Comparison of ENCODE assay signal across 1 cellular context in genomic region chr3:3180421-3180820, GRCh38.
TF ChIP-seq lines count a peak whose summit lies in the region.

No MANE protein-coding gene starts in this region.

TF ChIP-seq in SK-N-SH treated with all-trans-retinoic acid at 6 μM for 48 hours, 23 proteins besides CTCF, POLR2A, EP300 and RAD21 (continued from another document):
- no peak for TF ChIP-seq TSHZ2 (CRISPR knock-in tag; IDR thresholded peaks at IDR 0.05)
- TF ChIP-seq, protein P1, sequence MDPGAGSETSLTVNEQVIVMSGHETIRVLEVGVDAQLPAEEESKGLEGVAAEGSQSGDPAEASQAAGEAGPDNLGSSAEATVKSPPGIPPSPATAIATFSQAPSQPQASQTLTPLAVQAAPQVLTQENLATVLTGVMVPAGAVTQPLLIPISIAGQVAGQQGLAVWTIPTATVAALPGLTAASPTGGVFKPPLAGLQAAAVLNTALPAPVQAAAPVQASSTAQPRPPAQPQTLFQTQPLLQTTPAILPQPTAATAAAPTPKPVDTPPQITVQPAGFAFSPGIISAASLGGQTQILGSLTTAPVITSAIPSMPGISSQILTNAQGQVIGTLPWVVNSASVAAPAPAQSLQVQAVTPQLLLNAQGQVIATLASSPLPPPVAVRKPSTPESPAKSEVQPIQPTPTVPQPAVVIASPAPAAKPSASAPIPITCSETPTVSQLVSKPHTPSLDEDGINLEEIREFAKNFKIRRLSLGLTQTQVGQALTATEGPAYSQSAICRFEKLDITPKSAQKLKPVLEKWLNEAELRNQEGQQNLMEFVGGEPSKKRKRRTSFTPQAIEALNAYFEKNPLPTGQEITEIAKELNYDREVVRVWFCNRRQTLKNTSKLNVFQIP (CRISPR knock-in tag; IDR thresholded peaks at IDR 0.05; ENCODE audit: borderline replicate concordance, low read depth), result no peak
- TF ChIP-seq ZFP30 (CRISPR knock-in tag; IDR thresholded peaks at IDR 0.05), result no peak
- no peak for TF ChIP-seq ZNF70 (CRISPR knock-in tag; IDR thresholded peaks at IDR 0.05)
- TF ChIP-seq GLIS3 (CRISPR knock-in tag; IDR thresholded peaks at IDR 0.05), result no peak
